ENCODE assay signal across 2 cellular contexts in genomic region chr10:79344502-79345195, GRCh38.
TF ChIP-seq lines count a peak whose summit lies in the region.

No MANE protein-coding gene starts in this region.

TF ChIP-seq in HEK293, 187 proteins besides CTCF, POLR2A, EP300 and RAD21:
- TF ChIP-seq EGR2 (tag by site-specific recombination; IDR thresholded peaks at IDR 0.05; ENCODE audit: low read depth) (no peak), INSM2 (tag by site-specific recombination; IDR thresholded peaks at IDR 0.05) (no peak), ZNF449 (tag by site-specific recombination; IDR thresholded peaks at IDR 0.05) (no peak), ZNF629 (tag by site-specific recombination; IDR thresholded peaks at IDR 0.05) (peak; percentile 66), ZNF571 (tag by site-specific recombination; IDR thresholded peaks at IDR 0.05) (no peak), ZNF26 (tag by site-specific recombination; IDR thresholded peaks at IDR 0.05) (no peak), ZFP37 (tag by site-specific recombination; IDR thresholded peaks at IDR 0.05) (no peak), ZNF248 (tag by site-specific recombination; IDR thresholded peaks at IDR 0.05) (no peak), ZNF311 (tag by site-specific recombination; IDR thresholded peaks at IDR 0.05; ENCODE audit: borderline replicate concordance) (no peak), ZNF654 (tag by site-specific recombination; IDR thresholded peaks at IDR 0.05; ENCODE audit: low read depth) (no peak), ZNF202 (tag by site-specific recombination; IDR thresholded peaks at IDR 0.05; ENCODE audit: borderline replicate concordance) (no peak), ATF2 (tag by site-specific recombination; IDR thresholded peaks at IDR 0.05; ENCODE audit: low read depth) (peak; percentile 93), ZBTB21 (tag by site-specific recombination; IDR thresholded peaks at IDR 0.05) (peak; percentile 66)
TF ChIP-seq in HEK293: peak in this region for 3.

TF ChIP-seq in GM12878, 131 proteins besides CTCF, POLR2A, EP300 and RAD21 (continued from another document):
- TF ChIP-seq USF2 (IDR thresholded peaks at IDR 0.05; ENCODE audit: borderline replicate concordance, low read depth, low read length): no peak
- no peak for TF ChIP-seq EED (IDR thresholded peaks at IDR 0.05; ENCODE audit: low read depth)
- no peak for TF ChIP-seq CHD2 (IDR thresholded peaks at IDR 0.05; ENCODE audit: borderline replicate concordance, low read depth, low read length)
- no peak for TF ChIP-seq HDGF (IDR thresholded peaks at IDR 0.05)
- no peak for TF ChIP-seq CEBPB (IDR thresholded peaks at IDR 0.05; ENCODE audit: borderline replicate concordance in 1 of 2, low read depth in 2 of 2, low read length in 2 of 2)
- TF ChIP-seq ATF7 (IDR thresholded peaks at IDR 0.05; ENCODE audit: low read depth): peak; percentile 44; the same call in 1 of the 2 replicates
